Comparison of ENCODE assay signal across 1 cellular context in the genomic region with DNA sequence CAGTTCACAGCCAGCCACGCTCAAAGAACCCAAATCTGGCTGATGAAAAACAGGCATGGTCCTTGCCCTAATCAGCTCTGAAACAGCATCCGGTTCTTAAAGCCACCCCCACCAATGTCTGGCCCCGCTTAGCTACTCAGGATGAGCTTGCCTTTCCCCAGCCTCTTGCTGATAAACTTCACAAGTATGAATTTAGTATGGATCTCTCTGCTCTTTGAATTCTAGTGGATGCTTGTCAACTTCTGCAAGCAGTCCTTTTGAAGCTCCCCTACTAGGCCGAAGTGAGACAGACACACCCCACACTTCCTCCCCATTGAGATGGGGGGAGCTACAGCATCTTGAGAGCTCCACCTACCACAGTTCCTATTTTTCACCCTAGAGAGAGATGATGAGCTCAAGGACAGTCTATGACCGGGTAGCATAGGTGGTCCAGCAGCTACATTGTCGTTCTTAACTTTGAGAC.
TF ChIP-seq lines count a peak whose summit lies in the region.

No MANE protein-coding gene starts in this region.

TF ChIP-seq in GM12878, 131 proteins besides CTCF, POLR2A, EP300 and RAD21 (continued from another document):
- TF ChIP-seq, protein P1, sequence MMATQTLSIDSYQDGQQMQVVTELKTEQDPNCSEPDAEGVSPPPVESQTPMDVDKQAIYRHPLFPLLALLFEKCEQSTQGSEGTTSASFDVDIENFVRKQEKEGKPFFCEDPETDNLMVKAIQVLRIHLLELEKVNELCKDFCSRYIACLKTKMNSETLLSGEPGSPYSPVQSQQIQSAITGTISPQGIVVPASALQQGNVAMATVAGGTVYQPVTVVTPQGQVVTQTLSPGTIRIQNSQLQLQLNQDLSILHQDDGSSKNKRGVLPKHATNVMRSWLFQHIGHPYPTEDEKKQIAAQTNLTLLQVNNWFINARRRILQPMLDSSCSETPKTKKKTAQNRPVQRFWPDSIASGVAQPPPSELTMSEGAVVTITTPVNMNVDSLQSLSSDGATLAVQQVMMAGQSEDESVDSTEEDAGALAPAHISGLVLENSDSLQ (IDR thresholded peaks at IDR 0.05), result no peak
